ENCODE assay signal across 19 cellular contexts in the genomic region with DNA sequence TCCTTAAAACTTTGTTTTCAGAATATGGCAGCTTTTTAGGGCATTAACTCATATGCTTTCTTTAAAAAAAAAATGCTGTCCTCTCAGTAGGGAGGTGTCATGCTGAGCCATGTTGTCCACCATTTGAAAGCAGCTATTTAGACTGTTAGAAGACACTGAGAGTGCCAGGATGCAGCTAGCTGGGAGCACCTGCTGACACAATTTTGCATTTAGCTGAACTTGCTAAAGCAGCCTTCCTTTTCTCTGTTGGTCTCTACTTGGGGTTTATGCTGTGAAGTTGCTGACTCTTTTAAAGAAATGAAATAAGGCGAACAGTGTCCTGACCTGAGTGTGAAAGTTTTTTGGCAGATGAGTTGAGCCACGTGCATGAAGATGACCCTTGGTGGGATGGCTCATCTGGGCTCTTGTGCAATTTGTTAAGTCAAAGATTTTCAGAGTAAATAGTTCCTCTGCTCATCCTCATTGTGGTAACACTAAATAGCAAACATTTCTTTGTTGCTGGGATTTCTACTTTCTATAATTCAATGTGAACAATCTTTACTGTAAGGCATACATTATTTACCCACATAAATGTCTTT.
DNase-seq lines count a peak whose midpoint lies in the region; ATAC-seq, FAIRE-seq and TF ChIP-seq lines count a peak whose summit lies in the region.
"Had no signal": no experiment of that assay in that cellular context is flagged by ENCODE, and none has a peak within 500 bp of the region (broad histone marks: within the 10 kb centered on the region; RNA-seq: fewer than 3 reads in every experiment).

No MANE protein-coding gene starts in this region.

- H3K4me3 ChIP-seq in GM23248 (no peak overlapping the region), H1 (ENCODE audit: extremely low read depth in 1 of 4, insufficient read depth in 2 of 4, low read depth in 3 of 4, low read length in 4 of 4) (no peak overlapping the region; a peak in 1 of 8 replicates)
- H3K4me3 ChIP-seq: gastroesophageal sphincter, tibial nerve had no signal

- no peak overlapping the region for H4K5ac ChIP-seq in H1 (ENCODE audit: insufficient read length, low read depth, low read length)

- H2BK12ac ChIP-seq in H1 (ENCODE audit: low read depth, low read length), result no peak overlapping the region

- H3K27me3 ChIP-seq in GM23248 (replicated peaks; ENCODE audit: insufficient read depth) (no peaks in the 10 kb centered on the region), H1 (replicated peaks in 1 of 4; ENCODE audit: control insufficient read depth in 3 of 4, extremely low read depth in 1 of 4, insufficient read depth in 3 of 4, low read length in 3 of 4) (no peaks in the 10 kb centered on the region)
- H3K27me3 ChIP-seq: gastroesophageal sphincter, tibial nerve had no signal

- no peak overlapping the region for H2BK20ac ChIP-seq in H1 (ENCODE audit: low read length)

- H3K9me2 ChIP-seq in GM23248 (ENCODE audit: insufficient read depth), result no peaks in the 10 kb centered on the region

- no peak for TF ChIP-seq EP300 in H1 (IDR thresholded peaks at IDR 0.05; ENCODE audit: borderline replicate concordance in 1 of 2, low read depth in 2 of 2, low read length in 2 of 2)

- no peak for TF ChIP-seq POLR2A in H1 (IDR thresholded peaks at IDR 0.05; ENCODE audit: control extremely low read depth in 1 of 2, low read depth in 2 of 2, low read length in 2 of 2)

- no peak overlapping the region for H3K56ac ChIP-seq in H1 (replicated peaks; ENCODE audit: insufficient read length, low read depth, low read length)

- DNase-seq in GM23248, result peak; percentile 8
- peak; percentile 5 for DNase-seq in NCI-H2227 treated with DMSO at 0.1 percent for 48 hours (lab: John Stamatoyannopoulos, UW)
- DNase-seq in H1 (ENCODE audit: low read depth in 1 of 2, low spot score in 2 of 2), result peak in 1 of 2 experiments; percentile 34
- DNase-seq in medulla oblongata (ENCODE audit: extremely low spot score), result peak; percentile 24
- no peak for DNase-seq in NCI-H82 treated with DMSO at 0.1 percent for 48 hours (lab: John Stamatoyannopoulos, UW; ENCODE audit: unreplicated experiment)
- no peak for DNase-seq in glomerular visceral epithelial cell (ENCODE audit: extremely low spot score)
- no peak for DNase-seq in SKM-1 (lab: John Stamatoyannopoulos, UW; ENCODE audit: unreplicated experiment)
- DNase-seq: activated CD4-positive, CD25-positive, alpha-beta regulatory T cell; activated naive CD4-positive, alpha-beta T cell treated with anti-CD3 and anti-CD28 coated beads, Interleukin-2, amount 10 ng/mL, durations not matched to agents 7 days and 5 days; C1 segment of cervical spinal cord; left cardiac atrium; naive B cell; stimulated activated CD8-positive, alpha-beta memory T cell treated with anti-CD3 and anti-CD28 coated beads, Interleukin-4, amount 100 ng/mL, for 48 hours had no signal

- H4K20me1 ChIP-seq in GM23248 (ENCODE audit: insufficient read depth) (no peaks in the 10 kb centered on the region), H1 (replicated peaks in 1 of 2; ENCODE audit: control insufficient read depth in 1 of 2, insufficient read depth in 2 of 2, low read length in 2 of 2) (no peaks in the 10 kb centered on the region)

- H2BK5ac ChIP-seq in H1 (ENCODE audit: low read depth, low read length), result no peak overlapping the region; the same call in 1 of the 2 replicates

- POLR2A ChIA-PET in H1 (lab: Charles Lee; ENCODE audit: partially characterized antibody), result interaction anchor here (1.1 kb wide), 1 partner anchor 9 kb away, joined by 3 read pairs; no protein-coding TSS in a partner anchor

- ATAC-seq in HG03571 (IDR thresholded peaks at IDR 0.05; ENCODE audit: unreplicated experiment), result no peak
- ATAC-seq: gastroesophageal sphincter, HCT116, left cardiac atrium had no signal

- CTCF ChIA-PET in H1 (lab: Charles Lee; ENCODE audit: partially characterized antibody), result interaction anchor here (0.6 to 1.7 kb wide), 6 partner anchors 10 to 137 kb away, joined by 3 to 4 read pairs (median 3); no protein-coding TSS in a partner anchor

- H3F3A ChIP-seq in GM23248 (ENCODE audit: insufficient read depth), result no peaks in the 10 kb centered on the region

- H3K9ac ChIP-seq in GM23248, result no peak overlapping the region
- H3K9ac ChIP-seq in H1 (replicated peaks in 1 of 4; ENCODE audit: extremely low read depth in 1 of 4, low read depth in 3 of 4, low read length in 3 of 4), result no peak overlapping the region

- H2BK15ac ChIP-seq in H1 (ENCODE audit: low read length), result no peak overlapping the region

- H3K23ac ChIP-seq in H1 (ENCODE audit: insufficient read length), result no peak overlapping the region

- H2AFZ ChIP-seq in GM23248 (no peak overlapping the region), H1 (ENCODE audit: low read length) (no peak overlapping the region)

- H3K79me1 ChIP-seq in H1 (ENCODE audit: low read depth, low read length), result no peaks in the 10 kb centered on the region; the same call in 1 of the 2 replicates

- H2BK120ac ChIP-seq in H1 (replicated peaks; ENCODE audit: low read depth, low read length), result no peak overlapping the region

- H3K18ac ChIP-seq in H1 (ENCODE audit: extremely low read depth, low read length), result no peak overlapping the region

- H3K79me2 ChIP-seq in GM23248 (ENCODE audit: insufficient read depth), result no peaks in the 10 kb centered on the region
- H3K79me2 ChIP-seq in H1 (ENCODE audit: control insufficient read depth in 1 of 2, insufficient read depth in 2 of 2, low read length in 2 of 2), result no peaks in the 10 kb centered on the region

- peak; percentile 31 to 39; a peak in 3 of 4 replicates for TF ChIP-seq RAD21 in H1 (IDR thresholded peaks at IDR 0.05 in 1 of 2, conservative IDR thresholded peaks at IDR 0.05 in 1 of 2; ENCODE audit: low read depth in 2 of 2, low read length in 2 of 2)

- in situ Hi-C loops in GM23248 (cut with MboI), result no loop called here

- 62 to 84% methylated on average over 2 of the region's 2 CpGs for WGBS in GM23248 (ENCODE audit: low coverage in 1 of 2, low lambda C conversion rate in 2 of 2, missing lambda C conversion rate in 2 of 2), 2 experiments
- WGBS in H1 (ENCODE audit: extremely low coverage in 1 of 2, insufficient coverage in 1 of 2, insufficient read length in 1 of 2, insufficient replicate concordance in 2 of 2, low coverage in 1 of 2, low lambda C conversion rate in 2 of 2, missing lambda C conversion rate in 1 of 2), 2 experiments, result 2% methylated on average over 2 of the region's 2 CpGs; no CpG with 5 or more reads in 1 of the 2 experiments

- no peaks in the 10 kb centered on the region for H3K36me3 ChIP-seq in GM23248 (ENCODE audit: low read depth)
- H3K36me3 ChIP-seq in H1 (ENCODE audit: control insufficient read depth in 2 of 4, insufficient read depth in 4 of 4, low read length in 3 of 4), result peaks cover 0 to 24% (median 7%) of the 10 kb centered on the region in 4 experiments; a peak in 6 of 8 replicates
- H3K36me3 ChIP-seq: gastroesophageal sphincter, tibial nerve had no signal

- no peaks in the 10 kb centered on the region for H3K23me2 ChIP-seq in H1 (ENCODE audit: low read depth, low read length)

- TF ChIP-seq CTCF in H1 (IDR thresholded peaks at IDR 0.05; ENCODE audit: control extremely low read depth in 1 of 3, insufficient read depth in 1 of 3, low read depth in 1 of 3, low read length in 3 of 3), result no peak

- FAIRE-seq in H1 (lab: Jason Lieb, UNC), result peak; percentile 94
- FAIRE-seq: bronchial epithelial cell, RCC 7860 had no signal

- H4K91ac ChIP-seq in H1 (replicated peaks; ENCODE audit: insufficient read length, low read length), result no peak overlapping the region

- no peaks in the 10 kb centered on the region for H3K4me1 ChIP-seq in GM23248 (ENCODE audit: insufficient read depth)
- peaks cover 5 to 12% (median 6%) of the 10 kb centered on the region in 4 experiments; a peak in 6 of 7 replicates for H3K4me1 ChIP-seq in H1 (replicated peaks in 1 of 4; ENCODE audit: control insufficient read depth in 3 of 4, insufficient read depth in 4 of 4, low read length in 3 of 4)
- H3K4me1 ChIP-seq: tibial nerve had no signal

- H3K14ac ChIP-seq in H1 (ENCODE audit: insufficient read length), result no peak overlapping the region

- H3K4me2 ChIP-seq in GM23248 (ENCODE audit: unreplicated experiment) (no peak overlapping the region), H1 (ENCODE audit: insufficient read depth in 1 of 2, low read depth in 2 of 2, low read length in 2 of 2) (peak overlapping the region; percentile 51 to 54)

- no peak overlapping the region for H3K27ac ChIP-seq in GM23248
- H3K27ac ChIP-seq in H1 (ENCODE audit: low read depth, low read length), result no peak overlapping the region
- H3K27ac ChIP-seq: gastroesophageal sphincter, tibial nerve had no signal

- H4K8ac ChIP-seq in H1 (ENCODE audit: extremely low read depth, insufficient read depth, low read length), result no peak overlapping the region

- H3K4ac ChIP-seq in H1 (replicated peaks; ENCODE audit: insufficient read length, low read depth, low read length), result no peak overlapping the region

- H3K9me3 ChIP-seq in GM23248 (ENCODE audit: low read depth) (no peaks in the 10 kb centered on the region), H1 (ENCODE audit: insufficient read depth in 2 of 2, low read depth in 1 of 2, low read length in 1 of 2) (no peaks in the 10 kb centered on the region)
- H3K9me3 ChIP-seq: gastroesophageal sphincter, tibial nerve had no signal

- H2AK5ac ChIP-seq in H1 (ENCODE audit: low read depth, low read length), result no peak overlapping the region

TF ChIP-seq in H1, 55 proteins besides CTCF, POLR2A, EP300 and RAD21 (continues in another document):
- TF ChIP-seq, protein P1, sequence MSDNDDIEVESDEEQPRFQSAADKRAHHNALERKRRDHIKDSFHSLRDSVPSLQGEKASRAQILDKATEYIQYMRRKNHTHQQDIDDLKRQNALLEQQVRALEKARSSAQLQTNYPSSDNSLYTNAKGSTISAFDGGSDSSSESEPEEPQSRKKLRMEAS (IDR thresholded peaks at IDR 0.05), result 0 out of 2 replicates have a peak, but pooled peaks have one; percentile 45
- no peak for TF ChIP-seq CHD1 (IDR thresholded peaks at IDR 0.05; ENCODE audit: low read depth, low read length)
- peak; percentile 84 for TF ChIP-seq YY1 (IDR thresholded peaks at IDR 0.05; ENCODE audit: low read depth, low read length)

Comparison
In these comparisons a context has a peak if more than half of its experiments do, and no peak if none do; other contexts are left out.
1. DNase-seq: peak in GM23248 (single experiment), NCI-H2227 treated with DMSO at 0.1 percent for 48 hours (single experiment) and medulla oblongata (single experiment); none in NCI-H82 treated with DMSO at 0.1 percent for 48 hours (single experiment), glomerular visceral epithelial cell (single experiment) and SKM-1 (single experiment).